Comparison of ENCODE assay signal across 1 cellular context in the genomic region with DNA sequence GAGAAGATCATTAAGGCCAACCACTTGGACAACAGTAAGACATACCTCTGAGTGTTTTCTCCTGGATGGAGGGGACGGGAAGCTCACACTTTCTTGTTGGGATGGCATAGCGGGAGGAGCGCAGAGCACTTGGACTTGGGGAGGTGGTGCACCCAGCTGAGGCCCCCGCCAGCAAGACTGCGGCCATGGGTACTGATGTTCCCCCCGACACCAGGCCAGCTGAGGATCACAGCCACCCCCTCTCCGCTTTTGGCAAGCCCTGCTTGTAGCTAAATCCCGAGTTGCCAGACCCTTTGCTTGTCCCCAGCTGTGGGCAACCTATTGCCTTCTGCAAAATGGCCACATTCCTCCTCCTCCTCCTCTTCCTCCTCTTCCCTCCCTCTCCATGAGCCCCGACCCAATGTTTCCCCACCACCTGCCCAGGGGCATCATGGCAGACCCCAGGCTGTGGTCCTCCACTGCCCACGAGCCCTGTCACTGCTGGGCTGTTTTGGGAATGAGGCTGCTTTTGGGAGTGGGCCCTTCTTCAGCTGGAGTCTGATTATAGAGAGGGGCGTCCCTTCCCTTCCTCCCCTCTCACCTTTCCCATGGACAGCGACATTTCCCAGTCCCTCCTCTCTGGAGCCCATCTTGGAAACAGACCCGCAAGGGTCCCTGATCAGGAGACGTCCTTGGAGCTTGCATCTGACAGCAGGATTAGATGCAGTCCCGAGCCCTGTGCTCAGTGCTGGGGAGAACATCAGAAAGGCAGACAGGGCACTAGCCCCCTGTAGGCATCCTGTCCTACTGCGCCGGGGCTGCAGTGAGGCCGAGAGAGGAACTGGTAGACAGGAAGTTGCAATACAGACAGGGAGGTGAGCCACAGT.
TF ChIP-seq lines count a peak whose summit lies in the region.

No MANE protein-coding gene starts in this region.

TF ChIP-seq in K562, 482 proteins besides CTCF, POLR2A, EP300 and RAD21 (continued from another document):
- TF ChIP-seq, protein P1, sequence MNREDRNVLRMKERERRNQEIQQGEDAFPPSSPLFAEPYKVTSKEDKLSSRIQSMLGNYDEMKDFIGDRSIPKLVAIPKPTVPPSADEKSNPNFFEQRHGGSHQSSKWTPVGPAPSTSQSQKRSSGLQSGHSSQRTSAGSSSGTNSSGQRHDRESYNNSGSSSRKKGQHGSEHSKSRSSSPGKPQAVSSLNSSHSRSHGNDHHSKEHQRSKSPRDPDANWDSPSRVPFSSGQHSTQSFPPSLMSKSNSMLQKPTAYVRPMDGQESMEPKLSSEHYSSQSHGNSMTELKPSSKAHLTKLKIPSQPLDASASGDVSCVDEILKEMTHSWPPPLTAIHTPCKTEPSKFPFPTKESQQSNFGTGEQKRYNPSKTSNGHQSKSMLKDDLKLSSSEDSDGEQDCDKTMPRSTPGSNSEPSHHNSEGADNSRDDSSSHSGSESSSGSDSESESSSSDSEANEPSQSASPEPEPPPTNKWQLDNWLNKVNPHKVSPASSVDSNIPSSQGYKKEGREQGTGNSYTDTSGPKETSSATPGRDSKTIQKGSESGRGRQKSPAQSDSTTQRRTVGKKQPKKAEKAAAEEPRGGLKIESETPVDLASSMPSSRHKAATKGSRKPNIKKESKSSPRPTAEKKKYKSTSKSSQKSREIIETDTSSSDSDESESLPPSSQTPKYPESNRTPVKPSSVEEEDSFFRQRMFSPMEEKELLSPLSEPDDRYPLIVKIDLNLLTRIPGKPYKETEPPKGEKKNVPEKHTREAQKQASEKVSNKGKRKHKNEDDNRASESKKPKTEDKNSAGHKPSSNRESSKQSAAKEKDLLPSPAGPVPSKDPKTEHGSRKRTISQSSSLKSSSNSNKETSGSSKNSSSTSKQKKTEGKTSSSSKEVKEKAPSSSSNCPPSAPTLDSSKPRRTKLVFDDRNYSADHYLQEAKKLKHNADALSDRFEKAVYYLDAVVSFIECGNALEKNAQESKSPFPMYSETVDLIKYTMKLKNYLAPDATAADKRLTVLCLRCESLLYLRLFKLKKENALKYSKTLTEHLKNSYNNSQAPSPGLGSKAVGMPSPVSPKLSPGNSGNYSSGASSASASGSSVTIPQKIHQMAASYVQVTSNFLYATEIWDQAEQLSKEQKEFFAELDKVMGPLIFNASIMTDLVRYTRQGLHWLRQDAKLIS (CRISPR knock-in tag; IDR thresholded peaks at IDR 0.05) = no peak
- TF ChIP-seq NCOA4 (IDR thresholded peaks at IDR 0.05; ENCODE audit: partially characterized antibody) = no peak
- no peak for TF ChIP-seq ELF1 (tag; IDR thresholded peaks at IDR 0.05)
- TF ChIP-seq, protein P2, sequence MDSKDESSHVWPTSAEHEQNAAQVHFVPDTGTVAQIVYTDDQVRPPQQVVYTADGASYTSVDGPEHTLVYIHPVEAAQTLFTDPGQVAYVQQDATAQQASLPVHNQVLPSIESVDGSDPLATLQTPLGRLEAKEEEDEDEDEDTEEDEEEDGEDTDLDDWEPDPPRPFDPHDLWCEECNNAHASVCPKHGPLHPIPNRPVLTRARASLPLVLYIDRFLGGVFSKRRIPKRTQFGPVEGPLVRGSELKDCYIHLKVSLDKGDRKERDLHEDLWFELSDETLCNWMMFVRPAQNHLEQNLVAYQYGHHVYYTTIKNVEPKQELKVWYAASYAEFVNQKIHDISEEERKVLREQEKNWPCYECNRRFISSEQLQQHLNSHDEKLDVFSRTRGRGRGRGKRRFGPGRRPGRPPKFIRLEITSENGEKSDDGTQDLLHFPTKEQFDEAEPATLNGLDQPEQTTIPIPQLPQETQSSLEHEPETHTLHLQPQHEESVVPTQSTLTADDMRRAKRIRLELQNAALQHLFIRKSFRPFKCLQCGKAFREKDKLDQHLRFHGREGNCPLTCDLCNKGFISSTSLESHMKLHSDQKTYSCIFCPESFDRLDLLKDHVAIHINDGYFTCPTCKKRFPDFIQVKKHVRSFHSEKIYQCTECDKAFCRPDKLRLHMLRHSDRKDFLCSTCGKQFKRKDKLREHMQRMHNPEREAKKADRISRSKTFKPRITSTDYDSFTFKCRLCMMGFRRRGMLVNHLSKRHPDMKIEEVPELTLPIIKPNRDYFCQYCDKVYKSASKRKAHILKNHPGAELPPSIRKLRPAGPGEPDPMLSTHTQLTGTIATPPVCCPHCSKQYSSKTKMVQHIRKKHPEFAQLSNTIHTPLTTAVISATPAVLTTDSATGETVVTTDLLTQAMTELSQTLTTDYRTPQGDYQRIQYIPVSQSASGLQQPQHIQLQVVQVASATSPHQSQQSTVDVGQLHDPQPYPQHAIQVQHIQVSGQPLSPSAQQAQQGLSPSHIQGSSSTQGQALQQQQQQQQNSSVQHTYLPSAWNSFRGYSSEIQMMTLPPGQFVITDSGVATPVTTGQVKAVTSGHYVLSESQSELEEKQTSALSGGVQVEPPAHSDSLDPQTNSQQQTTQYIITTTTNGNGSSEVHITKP (IDR thresholded peaks at IDR 0.05; ENCODE audit: partially characterized antibody) = no peak
- TF ChIP-seq ZNF224 (CRISPR knock-in tag; IDR thresholded peaks at IDR 0.05) = no peak
- TF ChIP-seq MEF2D (tag; conservative IDR thresholded peaks at IDR 0.05; ENCODE audit: low read depth) = no peak
- no peak for TF ChIP-seq SMAD4 (CRISPR knock-in tag; conservative IDR thresholded peaks at IDR 0.05)
- TF ChIP-seq CCNT2 (IDR thresholded peaks at IDR 0.05; ENCODE audit: borderline replicate concordance, extremely low read depth, insufficient read length, low read depth, low read length) = no peak
- no peak for TF ChIP-seq HES1 (IDR thresholded peaks at IDR 0.05; ENCODE audit: low read depth)
- TF ChIP-seq HOXB6 (CRISPR knock-in tag; IDR thresholded peaks at IDR 0.05; ENCODE audit: borderline replicate concordance) = no peak
- TF ChIP-seq FOXP1 (CRISPR knock-in tag; IDR thresholded peaks at IDR 0.05) = no peak
- TF ChIP-seq, protein P3, sequence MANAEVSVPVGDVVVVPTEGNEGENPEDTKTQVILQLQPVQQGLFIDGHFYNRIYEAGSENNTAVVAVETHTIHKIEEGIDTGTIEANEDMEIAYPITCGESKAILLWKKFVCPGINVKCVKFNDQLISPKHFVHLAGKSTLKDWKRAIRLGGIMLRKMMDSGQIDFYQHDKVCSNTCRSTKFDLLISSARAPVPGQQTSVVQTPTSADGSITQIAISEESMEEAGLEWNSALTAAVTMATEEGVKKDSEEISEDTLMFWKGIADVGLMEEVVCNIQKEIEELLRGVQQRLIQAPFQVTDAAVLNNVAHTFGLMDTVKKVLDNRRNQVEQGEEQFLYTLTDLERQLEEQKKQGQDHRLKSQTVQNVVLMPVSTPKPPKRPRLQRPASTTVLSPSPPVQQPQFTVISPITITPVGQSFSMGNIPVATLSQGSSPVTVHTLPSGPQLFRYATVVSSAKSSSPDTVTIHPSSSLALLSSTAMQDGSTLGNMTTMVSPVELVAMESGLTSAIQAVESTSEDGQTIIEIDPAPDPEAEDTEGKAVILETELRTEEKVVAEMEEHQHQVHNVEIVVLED (CRISPR knock-in tag; IDR thresholded peaks at IDR 0.05) = no peak
- no peak for TF ChIP-seq STAT5B (CRISPR knock-in tag; IDR thresholded peaks at IDR 0.05)
